In genomic region chr1:121587230-121587569, GRCh38 we compare ENCODE assay signal across 18 cellular contexts.
DNase-seq lines count a peak whose midpoint lies in the region; ATAC-seq, FAIRE-seq and TF ChIP-seq lines count a peak whose summit lies in the region.
"Had no signal": no experiment of that assay in that cellular context is flagged by ENCODE, and none has a peak within 500 bp of the region (broad histone marks: within the 10 kb centered on the region; RNA-seq: fewer than 3 reads in every experiment).

No MANE protein-coding gene starts in this region.

- H3K27ac ChIP-seq in DND-41 (ENCODE audit: low read length) (peak overlapping the region; percentile 79), endothelial cell of umbilical vein (ENCODE audit: insufficient read depth, low read depth, low read length) (peak overlapping the region; percentile 66), neuronal stem cell (replicated peaks; ENCODE audit: low read length) (no peak overlapping the region), dorsolateral prefrontal cortex (no peak overlapping the region)

- H3K27me3 ChIP-seq in DND-41 (ENCODE audit: insufficient read depth, low read length, poor library complexity) (no peaks in the 10 kb centered on the region), Loucy (ENCODE audit: insufficient read depth, low read length, poor library complexity, severe bottlenecking) (no peaks in the 10 kb centered on the region), endothelial cell of umbilical vein (ENCODE audit: control insufficient read depth in 2 of 2, insufficient read depth in 2 of 2, low read length in 2 of 2) (no peaks in the 10 kb centered on the region), neuronal stem cell (ENCODE audit: control insufficient read depth in 3 of 3, insufficient read depth in 3 of 3, low read depth in 1 of 3, low read length in 3 of 3) (no peaks in the 10 kb centered on the region), dorsolateral prefrontal cortex (peaks cover 0 to 2% (median 0%) of the 10 kb centered on the region in 45 donors)

- no CpG with 5 or more reads among the region's 5 CpGs for WGBS in neuronal stem cell (ENCODE audit: extremely low coverage in 2 of 2, insufficient read length in 2 of 2, insufficient replicate concordance in 1 of 2), 2 donors

- H3K79me2 ChIP-seq in DND-41 (ENCODE audit: insufficient read depth, low read length) (no peaks in the 10 kb centered on the region), Loucy (ENCODE audit: insufficient read depth, low read length) (no peaks in the 10 kb centered on the region), endothelial cell of umbilical vein (ENCODE audit: control insufficient read depth, insufficient read depth, low read length) (no peaks in the 10 kb centered on the region)

- H2AK5ac ChIP-seq in neuronal stem cell (ENCODE audit: low read depth, low read length): no peak overlapping the region

- BruUV-seq in endothelial cell of umbilical vein (replicated peaks; lab: Mats Ljungman, UMichigan): no TSS peak

- TF ChIP-seq CTCF in DND-41 (IDR thresholded peaks at IDR 0.05; ENCODE audit: borderline replicate concordance, extremely low read depth, low read length, poor library complexity, severe bottlenecking) (no peak), Loucy (conservative IDR thresholded peaks at IDR 0.05; ENCODE audit: low read length) (no peak), endothelial cell of umbilical vein (IDR thresholded peaks at IDR 0.05; ENCODE audit: extremely low read depth in 1 of 2, insufficient read depth in 1 of 2, low read depth in 1 of 2, low read length in 2 of 2) (no peak), dorsolateral prefrontal cortex (IDR thresholded peaks at IDR 0.05 in 54 of 56, conservative IDR thresholded peaks at IDR 0.05 in 2 of 56; ENCODE audit: low read depth in 1 of 56, partially characterized antibody in 56 of 56) (no peak)

- no peak overlapping the region for H2BK120ac ChIP-seq in neuronal stem cell (ENCODE audit: low read depth, low read length)

- POLR2A ChIA-PET in endothelial cell of umbilical vein (lab: Charles Lee): no interaction called here

- peak overlapping the region; percentile 71 for H3K18ac ChIP-seq in neuronal stem cell (ENCODE audit: low read length)

- no peaks in the 10 kb centered on the region for H3K9me3 ChIP-seq in DND-41 (ENCODE audit: insufficient read depth, low read length, severe bottlenecking)
- H3K9me3 ChIP-seq in Loucy (ENCODE audit: insufficient read depth, low read depth, low read length): no peaks in the 10 kb centered on the region
- H3K9me3 ChIP-seq in endothelial cell of umbilical vein (replicated peaks; ENCODE audit: control insufficient read depth, insufficient read depth, low read length): no peaks in the 10 kb centered on the region
- H3K9me3 ChIP-seq in neuronal stem cell (replicated peaks in 1 of 2; ENCODE audit: control insufficient read depth in 2 of 2, insufficient read depth in 1 of 2, low read depth in 1 of 2, low read length in 2 of 2): no peaks in the 10 kb centered on the region

- H2BK15ac ChIP-seq in neuronal stem cell (ENCODE audit: low read length): peak overlapping the region; percentile 59

- dilution Hi-C loops in endothelial cell of umbilical vein (cut with MboI; ENCODE audit: extremely low pct_ligation_motif_present, low sequenced_read_pairs): no loop called here

- CTCF ChIA-PET in endothelial cell of umbilical vein (lab: Charles Lee): no interaction called here

- no peak overlapping the region for H3K23ac ChIP-seq in neuronal stem cell (ENCODE audit: low read depth, low read length, poor library complexity)

- no peaks in the 10 kb centered on the region for H3K9me2 ChIP-seq in Loucy (replicated peaks; ENCODE audit: low read depth, low read length)

- H3K4me3 ChIP-seq in DND-41 (ENCODE audit: low read depth in 1 of 2, low read length in 2 of 2): no peak overlapping the region
- H3K4me3 ChIP-seq in Loucy (ENCODE audit: low read length, poor library complexity, severe bottlenecking): no peak overlapping the region
- no peak overlapping the region for H3K4me3 ChIP-seq in endothelial cell of umbilical vein (replicated peaks in 1 of 3; ENCODE audit: insufficient read depth in 1 of 3, low read depth in 1 of 3, low read length in 3 of 3)
- no peak overlapping the region for H3K4me3 ChIP-seq in neuronal stem cell (ENCODE audit: low read length in 2 of 2)
- no peak overlapping the region for H3K4me3 ChIP-seq in dorsolateral prefrontal cortex

- no peak overlapping the region for H4K91ac ChIP-seq in neuronal stem cell (ENCODE audit: low read depth, low read length, poor library complexity)

- H3K9ac ChIP-seq in DND-41 (ENCODE audit: low read depth, low read length): no peak overlapping the region
- no peak overlapping the region for H3K9ac ChIP-seq in Loucy (ENCODE audit: low read depth, low read length, poor library complexity, severe bottlenecking)
- H3K9ac ChIP-seq in endothelial cell of umbilical vein (replicated peaks; ENCODE audit: extremely low read depth, insufficient read depth, low read length): no peak overlapping the region
- H3K9ac ChIP-seq in neuronal stem cell (ENCODE audit: low read depth, low read length, poor library complexity): no peak overlapping the region

- H2AFZ ChIP-seq in DND-41 (ENCODE audit: low read depth, low read length): peak overlapping the region; percentile 69; the same call in 1 of the 2 replicates
- peak overlapping the region; percentile 78 for H2AFZ ChIP-seq in Loucy (ENCODE audit: low read length)
- H2AFZ ChIP-seq in endothelial cell of umbilical vein (ENCODE audit: low read depth, low read length): peak overlapping the region; percentile 17
- H2AFZ ChIP-seq in neuronal stem cell (ENCODE audit: low read length): peak overlapping the region; percentile 78

- no peak for TF ChIP-seq POLR2A in endothelial cell of umbilical vein (IDR thresholded peaks at IDR 0.05; ENCODE audit: low read depth, low read length)

- H3K14ac ChIP-seq in neuronal stem cell (ENCODE audit: low read length): no peak overlapping the region

- no peak overlapping the region for H2BK12ac ChIP-seq in neuronal stem cell (ENCODE audit: low read length)

- no peak overlapping the region for H3K4ac ChIP-seq in neuronal stem cell (ENCODE audit: low read length)

- H3F3A ChIP-seq in Loucy (ENCODE audit: low read depth): no peaks in the 10 kb centered on the region

- no peak for DNase-seq in DND-41
- no peak for DNase-seq in endothelial cell of umbilical vein (ENCODE audit: low read depth, low spot score)
- DNase-seq in neuronal stem cell (ENCODE audit: low spot score): no peak
- DNase-seq in NCI-H1092 (lab: John Stamatoyannopoulos, UW): no peak
- DNase-seq in dedifferentiated amniotic fluid mesenchymal stem cell (ENCODE audit: extremely low spot score): no peak
- DNase-seq in dorsolateral prefrontal cortex: no peak
- DNase-seq: COR-L47, DMS153, H7, KG1, NCI-H1092 treated with DMSO at 0.1 percent for 48 hours, NCI-H2081 treated with DMSO at 0.1 percent for 48 hours, NCI-H510A, NCI-H774 had no signal

- no peak overlapping the region for H2BK5ac ChIP-seq in neuronal stem cell (ENCODE audit: low read length)

- intact Hi-C loops in endothelial cell of umbilical vein (cut with micrococcal nuclease): loop anchor here (10.0 kb wide), 1 partner anchor 72 kb away; no protein-coding TSS in a partner anchor
- intact Hi-C loops in dorsolateral prefrontal cortex (cut with DNase I): no loop called here

- no peak for FAIRE-seq in endothelial cell of umbilical vein (lab: Jason Lieb, UNC)
- FAIRE-seq: HTR-8/SVneo had no signal

- H3K36me3 ChIP-seq in DND-41 (ENCODE audit: insufficient read depth, low read length) (no peaks in the 10 kb centered on the region), Loucy (ENCODE audit: insufficient read depth, low read length) (no peaks in the 10 kb centered on the region), endothelial cell of umbilical vein (ENCODE audit: control insufficient read depth in 2 of 2, extremely low read depth in 1 of 2, insufficient read depth in 2 of 2, low read length in 2 of 2) (no peaks in the 10 kb centered on the region), neuronal stem cell (replicated peaks in 1 of 2; ENCODE audit: control insufficient read depth in 2 of 2, insufficient read depth in 2 of 2, low read length in 2 of 2) (no peaks in the 10 kb centered on the region)

- no peak overlapping the region for H4K8ac ChIP-seq in neuronal stem cell (ENCODE audit: low read depth, low read length)

- ATAC-seq in DND-41 (ENCODE audit: insufficient read depth, low read depth): peak; percentile 29; the same call in 1 of the 3 replicates
- ATAC-seq: Panc1, Right ventricle myocardium inferior had no signal

- H3K9me1 ChIP-seq in endothelial cell of umbilical vein (replicated peaks; ENCODE audit: control insufficient read depth, extremely low read depth, insufficient read depth, low read length): no peaks in the 10 kb centered on the region

- H3K4me2 ChIP-seq in DND-41 (ENCODE audit: insufficient read depth, low read length): no peak overlapping the region
- no peak overlapping the region for H3K4me2 ChIP-seq in Loucy (ENCODE audit: low read depth, low read length, poor library complexity, severe bottlenecking)
- no peak overlapping the region for H3K4me2 ChIP-seq in endothelial cell of umbilical vein (ENCODE audit: insufficient read depth, low read length)
- H3K4me2 ChIP-seq in neuronal stem cell (ENCODE audit: insufficient read depth, low read length, poor library complexity, severe bottlenecking): no peak overlapping the region

- H3K4me1 ChIP-seq in DND-41 (ENCODE audit: insufficient read depth, low read length) (peaks cover 14% of the 10 kb centered on the region), Loucy (ENCODE audit: insufficient read depth, low read length, poor library complexity, severe bottlenecking) (peaks cover 35% of the 10 kb centered on the region), endothelial cell of umbilical vein (ENCODE audit: control insufficient read depth, extremely low read depth, insufficient read depth, low read length) (peaks cover 18% of the 10 kb centered on the region), neuronal stem cell (ENCODE audit: control insufficient read depth in 2 of 2, insufficient read depth in 1 of 2, low read depth in 1 of 2, low read length in 2 of 2) (peaks cover 0 to 2% of the 10 kb centered on the region in 2 donors)

- H4K20me1 ChIP-seq in DND-41 (ENCODE audit: insufficient read depth, low read length) (no peaks in the 10 kb centered on the region), Loucy (ENCODE audit: insufficient read depth, low read length, poor library complexity, severe bottlenecking) (no peaks in the 10 kb centered on the region), endothelial cell of umbilical vein (replicated peaks; ENCODE audit: control insufficient read depth, extremely low read depth, insufficient read depth, low read length) (no peaks in the 10 kb centered on the region)

- no peaks in the 10 kb centered on the region for H3K79me1 ChIP-seq in neuronal stem cell (ENCODE audit: low read depth, low read length)

TF ChIP-seq in endothelial cell of umbilical vein, 7 proteins besides CTCF, POLR2A, EP300 and RAD21 (continues in another document):
- no peak for TF ChIP-seq POLR2AphosphoS5 (IDR thresholded peaks at IDR 0.05; ENCODE audit: insufficient read depth, low read depth, low read length)
- TF ChIP-seq FOS (IDR thresholded peaks at IDR 0.05; ENCODE audit: borderline replicate concordance, insufficient read depth, low read length): no peak
- no peak for TF ChIP-seq EZH2 (IDR thresholded peaks at IDR 0.05; ENCODE audit: borderline replicate concordance, low read depth, low read length, severe bottlenecking)
- no peak for TF ChIP-seq MYC (IDR thresholded peaks at IDR 0.05; ENCODE audit: low read depth, low read length)

Comparison
In these comparisons a context has a peak if more than half of its experiments do, and no peak if none do; other contexts are left out.
1. H2AFZ ChIP-seq: peak in every context shown above with its lines; median percentile 78 in Loucy; 78 in neuronal stem cell; 69 in DND-41; 17 in endothelial cell of umbilical vein.
2. H3K27ac ChIP-seq: peak in DND-41 (single experiment) and endothelial cell of umbilical vein (single experiment); none in neuronal stem cell (single experiment) and dorsolateral prefrontal cortex (0 of 59).